Comparison of ENCODE assay signal across 3 cellular contexts in genomic region chr2:137996158-137996557, GRCh38. TPM values are rescaled to one million over a fixed set of nuclear protein-coding genes. Genes with fewer than 3 reads are reported as not detected.
"Had no signal": no experiment of that assay in that cellular context is flagged by ENCODE, and none has a peak within 500 bp of the region (broad histone marks: within the 10 kb centered on the region; RNA-seq: fewer than 3 reads in every experiment).

No MANE protein-coding gene starts in this region.

RNA-seq across cellular contexts. Expression of gene HNMT, which starts 31.9 kb away (rescaled TPM):
- total RNA-seq: natural killer cell treated with Interleukin-12 subunit alpha and Interleukin-12 subunit beta and Interleukin-15 and Interleukin-18, amount 100 ng/mL, for 72 hours had no signal
- polyA plus RNA-seq: naive thymus-derived CD4-positive, alpha-beta T cell; neural cell had no signal
